Comparison of ENCODE assay signal across 8 cellular contexts in the genomic region with DNA sequence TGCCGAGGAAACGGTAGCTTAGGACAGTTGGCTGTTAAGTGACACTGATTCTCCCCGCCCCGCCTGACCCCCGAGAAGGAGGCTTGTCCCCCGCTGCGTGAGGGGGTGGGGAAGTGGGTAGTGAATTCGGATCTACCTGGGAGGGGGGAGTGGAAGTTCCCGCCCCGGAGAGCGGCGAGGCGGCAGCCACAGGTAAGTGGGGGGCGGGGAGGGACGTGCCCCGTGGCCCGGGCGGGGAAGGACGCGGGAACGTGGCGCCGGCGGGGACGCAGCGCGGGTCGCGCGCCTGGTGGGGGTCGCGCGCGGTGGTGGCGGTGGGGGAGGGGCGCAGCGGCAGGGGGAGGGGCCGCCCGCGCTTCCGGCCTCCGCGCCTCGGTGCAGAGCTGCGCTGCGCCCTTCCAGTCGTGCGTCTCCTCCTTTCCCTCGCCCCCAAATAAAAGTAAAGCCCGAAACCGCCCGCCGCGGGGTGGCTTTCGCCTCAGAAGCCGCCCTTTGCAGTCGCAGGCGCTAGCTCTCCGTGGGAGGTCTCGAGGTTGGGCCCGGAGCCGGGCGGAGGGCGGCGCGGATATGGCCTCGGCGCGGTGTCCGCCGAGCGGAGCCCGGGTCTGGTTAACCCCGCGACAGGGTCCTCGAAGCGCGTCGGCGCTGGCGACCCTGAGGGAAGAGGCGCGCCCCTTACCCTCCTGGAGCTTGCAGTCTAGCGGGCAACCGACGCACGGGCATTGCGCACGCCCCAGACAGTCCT. TPM values are rescaled to one million over a fixed set of nuclear protein-coding genes. Genes with fewer than 3 reads are reported as not detected.
DNase-seq lines count a peak whose midpoint lies in the region; ATAC-seq lines count a peak whose summit lies in the region.

No MANE protein-coding gene starts in this region.

- intact Hi-C loops in left cardiac atrium (cut with DNase I): no loop called here

- H3K9ac ChIP-seq in rectal smooth muscle tissue (ENCODE audit: low read length): peak overlapping the region; percentile 95

- no peaks in the 10 kb centered on the region for H3K27me3 ChIP-seq in rectal smooth muscle tissue (ENCODE audit: control insufficient read depth, insufficient read depth, low read length)

- H3K4me1 Mint-ChIP-seq in activated naive CD8-positive, alpha-beta T cell treated with anti-CD3 and anti-CD28 coated beads for 36 hours: peaks cover 27% of the 10 kb centered on the region

- H3K27ac ChIP-seq in rectal smooth muscle tissue (ENCODE audit: low read depth, low read length): peak overlapping the region; percentile 99

- H3K9me3 Mint-ChIP-seq in activated naive CD8-positive, alpha-beta T cell treated with anti-CD3 and anti-CD28 coated beads for 36 hours: peaks cover 4% of the 10 kb centered on the region

- H3K4me3 ChIP-seq in rectal smooth muscle tissue (ENCODE audit: low read length): peak overlapping the region; percentile 98

- peaks cover 19% of the 10 kb centered on the region for H3K36me3 Mint-ChIP-seq in activated naive CD8-positive, alpha-beta T cell treated with anti-CD3 and anti-CD28 coated beads for 36 hours

- H3K27me3 Mint-ChIP-seq in activated naive CD8-positive, alpha-beta T cell treated with anti-CD3 and anti-CD28 coated beads for 36 hours: no peaks in the 10 kb centered on the region

- ATAC-seq in GM19397 (IDR thresholded peaks at IDR 0.05; ENCODE audit: unreplicated experiment) (peak; percentile 50), HG03521 (IDR thresholded peaks at IDR 0.05; ENCODE audit: unreplicated experiment) (peak; percentile 47), left cardiac atrium (peak; percentile 80 to 82)

- no peaks in the 10 kb centered on the region for H3K36me3 ChIP-seq in rectal smooth muscle tissue (ENCODE audit: control insufficient read depth, insufficient read depth, low read length)

- H3K27ac Mint-ChIP-seq in activated naive CD8-positive, alpha-beta T cell treated with anti-CD3 and anti-CD28 coated beads for 36 hours: peak overlapping the region; percentile 98

- DNase-seq in COR-L47 (lab: John Stamatoyannopoulos, UW) (peak; percentile 90), SK-N-DZ (ENCODE audit: low spot score) (peak; percentile 70), left cardiac atrium (peak; percentile 54), epidermal melanocyte (ENCODE audit: insufficient read length, low spot score) (no peak)
- peak; percentile 81 for DNase-seq in activated naive CD8-positive, alpha-beta T cell treated with anti-CD3 and anti-CD28 coated beads for 36 hours

- H3K4me1 ChIP-seq in rectal smooth muscle tissue (ENCODE audit: control insufficient read depth, insufficient read depth, low read length): peaks cover 5% of the 10 kb centered on the region

- H3K4me3 Mint-ChIP-seq in activated naive CD8-positive, alpha-beta T cell treated with anti-CD3 and anti-CD28 coated beads for 36 hours: peak overlapping the region; percentile 94

RNA-seq across cellular contexts. Expression of a gene that starts 0.4 kb away (rescaled TPM):
- polyA plus RNA-seq in SK-N-DZ (2014; cell fraction: cytosol; rRNA removed): 15.9 and 20.6 TPM in 2 replicates
- polyA plus RNA-seq in SK-N-DZ (2014; cell fraction: nucleus; rRNA removed): 11.7 and 13.0 TPM in 2 replicates
- 10 to 100 TPM; 57.4 to 58.5 TPM for total RNA-seq in activated naive CD8-positive, alpha-beta T cell treated with anti-CD3 and anti-CD28 coated beads for 36 hours
- 10 to 100 TPM; 23.2 to 26.0 TPM for total RNA-seq in left cardiac atrium
